14 cellular contexts compared by ENCODE assay signal in the genomic region with DNA sequence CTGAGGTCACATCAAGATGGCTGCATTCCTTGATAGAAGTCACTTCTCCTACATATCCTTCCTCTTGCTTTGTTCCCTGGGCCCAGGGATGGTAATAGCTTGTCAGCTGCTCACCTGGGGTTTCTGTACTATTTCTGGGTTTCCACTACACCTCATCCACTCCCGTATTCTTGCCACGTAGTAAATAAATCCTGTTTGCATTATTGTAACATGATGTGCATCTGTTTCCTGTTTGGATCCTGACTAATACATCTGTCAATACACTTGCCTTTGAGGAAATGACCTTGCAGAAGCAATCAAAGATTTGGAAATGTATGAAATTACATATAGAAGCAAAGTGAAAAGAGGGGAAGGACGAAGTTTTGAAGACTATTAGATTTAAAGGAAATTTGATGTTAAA.
DNase-seq lines count a peak whose midpoint lies in the region; ATAC-seq and TF ChIP-seq lines count a peak whose summit lies in the region.
"Had no signal": no experiment of that assay in that cellular context is flagged by ENCODE, and none has a peak within 500 bp of the region (broad histone marks: within the 10 kb centered on the region; RNA-seq: fewer than 3 reads in every experiment).

No MANE protein-coding gene starts in this region.

- TF ChIP-seq CTCF in VCaP (conservative IDR thresholded peaks at IDR 0.05) (no peak), psoas muscle (IDR thresholded peaks at IDR 0.05) (no peak), smooth muscle cell (IDR thresholded peaks at IDR 0.05; ENCODE audit: borderline replicate concordance, insufficient read depth, poor library complexity, severe bottlenecking) (no peak), ascending aorta (IDR thresholded peaks at IDR 0.05) (no peak)

- no peaks in the 10 kb centered on the region for H3K79me2 ChIP-seq in smooth muscle cell (ENCODE audit: low read depth)

- POLR2A ChIA-PET in naive thymus-derived CD4-positive, alpha-beta T cell (lab: Charles Lee): no interaction called here

- ATAC-seq in psoas muscle: no peak
- ATAC-seq in naive thymus-derived CD4-positive, alpha-beta T cell: no peak
- ATAC-seq: CD8-positive, alpha-beta T cell had no signal

- H3K27me3 ChIP-seq in psoas muscle (ENCODE audit: insufficient read depth in 3 of 3, low read length in 2 of 3) (no peaks in the 10 kb centered on the region), smooth muscle cell (ENCODE audit: low read depth) (no peaks in the 10 kb centered on the region), ascending aorta (no peaks in the 10 kb centered on the region)
- H3K27me3 ChIP-seq in naive thymus-derived CD4-positive, alpha-beta T cell (ENCODE audit: control insufficient read depth in 2 of 2, insufficient read depth in 2 of 2, low read length in 2 of 2): no peaks in the 10 kb centered on the region

- H3K4me3 Mint-ChIP-seq in naive thymus-derived CD4-positive, alpha-beta T cell: no peak overlapping the region
- H3K4me3 Mint-ChIP-seq: CD8-positive, alpha-beta T cell had no signal

- peak; percentile 15 for DNase-seq in COR-L47 (lab: John Stamatoyannopoulos, UW)
- DNase-seq in DMS153 treated with DMSO at 0.1 percent for 48 hours (lab: John Stamatoyannopoulos, UW; ENCODE audit: unreplicated experiment): peak; percentile 45
- peak; percentile 35 for DNase-seq in NCI-H345 (lab: John Stamatoyannopoulos, UW)
- no peak for DNase-seq in psoas muscle
- DNase-seq in smooth muscle cell (lab: John Stamatoyannopoulos, UW; ENCODE audit: unreplicated experiment): no peak
- DNase-seq in ascending aorta (ENCODE audit: low spot score in 2 of 2): no peak
- no peak for DNase-seq in naive thymus-derived CD4-positive, alpha-beta T cell
- DNase-seq: CD8-positive, alpha-beta T cell; NCI-H146; NCI-H526; T-helper 1 cell had no signal

- H3K9ac ChIP-seq in smooth muscle cell (ENCODE audit: low read depth): no peak overlapping the region

- H3K27me3 Mint-ChIP-seq in naive thymus-derived CD4-positive, alpha-beta T cell: no peaks in the 10 kb centered on the region

- H3K4me1 ChIP-seq in psoas muscle (no peaks in the 10 kb centered on the region), smooth muscle cell (ENCODE audit: low read depth) (no peaks in the 10 kb centered on the region), ascending aorta (no peaks in the 10 kb centered on the region)
- H3K4me1 ChIP-seq in naive thymus-derived CD4-positive, alpha-beta T cell (ENCODE audit: control insufficient read depth in 2 of 2, insufficient read depth in 2 of 2, low read length in 2 of 2): no peaks in the 10 kb centered on the region

- no peaks in the 10 kb centered on the region for H3K4me1 Mint-ChIP-seq in naive thymus-derived CD4-positive, alpha-beta T cell

- no peak overlapping the region for H2AFZ ChIP-seq in smooth muscle cell (ENCODE audit: low read depth)

- H3K36me3 Mint-ChIP-seq in naive thymus-derived CD4-positive, alpha-beta T cell: no peaks in the 10 kb centered on the region
- H3K36me3 Mint-ChIP-seq: CD8-positive, alpha-beta T cell had no signal

- 37 to 61% (median 54%) methylated on average over 3 of the region's 3 CpGs for WGBS in psoas muscle, 3 donors
- 81% methylated on average over 3 of the region's 3 CpGs for WGBS in smooth muscle cell (ENCODE audit: low lambda C conversion rate)

- H3K4me2 ChIP-seq in smooth muscle cell: no peak overlapping the region

- H3F3A ChIP-seq in smooth muscle cell (ENCODE audit: low read depth): no peaks in the 10 kb centered on the region

- peaks cover 0 to 8% (median 0%) of the 10 kb centered on the region in 11 donors for H3K9me3 Mint-ChIP-seq in naive thymus-derived CD4-positive, alpha-beta T cell

- no peak overlapping the region for H3K27ac Mint-ChIP-seq in naive thymus-derived CD4-positive, alpha-beta T cell
- H3K27ac Mint-ChIP-seq: CD8-positive, alpha-beta T cell had no signal

- H3K9me3 ChIP-seq in psoas muscle: no peaks in the 10 kb centered on the region
- no peaks in the 10 kb centered on the region for H3K9me3 ChIP-seq in smooth muscle cell (replicated peaks; ENCODE audit: low read depth)
- no peaks in the 10 kb centered on the region for H3K9me3 ChIP-seq in ascending aorta
- no peaks in the 10 kb centered on the region for H3K9me3 ChIP-seq in naive thymus-derived CD4-positive, alpha-beta T cell (ENCODE audit: control insufficient read depth in 2 of 3, low read length in 3 of 3)

- no peaks in the 10 kb centered on the region for H3K36me3 ChIP-seq in psoas muscle (ENCODE audit: insufficient read depth in 1 of 2, low read depth in 1 of 2)
- no peaks in the 10 kb centered on the region for H3K36me3 ChIP-seq in smooth muscle cell (ENCODE audit: low read depth)
- no peaks in the 10 kb centered on the region for H3K36me3 ChIP-seq in ascending aorta
- no peaks in the 10 kb centered on the region for H3K36me3 ChIP-seq in naive thymus-derived CD4-positive, alpha-beta T cell (ENCODE audit: control insufficient read depth in 2 of 3, insufficient read depth in 3 of 3, low read length in 3 of 3)

- intact Hi-C loops in psoas muscle (cut with DNase I) (no loop called here), ascending aorta (cut with DNase I) (no loop called here)
- intact Hi-C loops in naive thymus-derived CD4-positive, alpha-beta T cell (cut with micrococcal nuclease): no loop called here

- H4K20me1 ChIP-seq in smooth muscle cell (ENCODE audit: low read depth): no peaks in the 10 kb centered on the region

- H3K4me3 ChIP-seq in psoas muscle (no peak overlapping the region), smooth muscle cell (no peak overlapping the region), ascending aorta (no peak overlapping the region)
- no peak overlapping the region for H3K4me3 ChIP-seq in naive thymus-derived CD4-positive, alpha-beta T cell (ENCODE audit: low read length)
- H3K4me3 ChIP-seq: SK-N-MC had no signal

- H3K27ac ChIP-seq in VCaP (0 out of 2 replicates have a peak overlapping the region, but pooled peaks have one; percentile 11), psoas muscle (no peak overlapping the region), smooth muscle cell (ENCODE audit: low read depth) (no peak overlapping the region), ascending aorta (no peak overlapping the region)
- H3K27ac ChIP-seq in naive thymus-derived CD4-positive, alpha-beta T cell (ENCODE audit: low read depth, low read length): no peak overlapping the region
- H3K27ac ChIP-seq: RWPE1, SK-N-MC had no signal

- CTCF ChIA-PET in naive thymus-derived CD4-positive, alpha-beta T cell (lab: Charles Lee): no interaction called here

Comparison
In these comparisons a context has a peak if more than half of its experiments do, and no peak if none do; other contexts are left out.
1. DNase-seq: peak in COR-L47 (single experiment), DMS153 treated with DMSO at 0.1 percent for 48 hours (single experiment) and NCI-H345 (single experiment); none in psoas muscle (0 of 2), smooth muscle cell (single experiment), ascending aorta (0 of 2) and naive thymus-derived CD4-positive, alpha-beta T cell (0 of 9).